In the genomic region with DNA sequence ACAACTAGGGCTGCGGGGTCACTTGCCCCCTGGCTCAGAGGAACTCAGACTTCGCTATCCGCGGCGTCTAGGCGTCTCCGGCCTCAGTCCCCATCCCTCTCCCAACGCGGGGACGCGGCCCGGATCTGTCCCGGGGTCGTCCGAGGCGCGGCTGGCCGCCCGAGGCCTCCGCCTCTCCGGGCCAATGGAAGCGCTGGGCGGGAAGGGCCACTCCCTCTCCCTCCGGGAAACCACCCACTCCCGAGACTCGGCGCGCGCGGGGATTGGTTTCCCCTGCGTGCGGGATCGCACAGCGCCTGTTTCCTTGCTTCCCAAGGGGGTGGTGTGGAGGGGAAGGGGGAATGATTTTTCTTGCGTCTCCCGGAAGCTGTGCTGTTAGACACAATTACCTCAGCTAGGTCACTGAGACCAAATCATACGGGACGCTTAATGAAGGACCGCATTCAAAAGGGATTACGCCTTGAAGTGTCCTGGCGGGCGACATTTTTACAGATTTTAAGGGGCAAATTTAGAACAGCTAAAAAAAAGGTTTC, we compare ENCODE assay signal across 8 cellular contexts. TPM values are rescaled to one million over a fixed set of nuclear protein-coding genes. Genes with fewer than 3 reads are reported as not detected.
DNase-seq lines count a peak whose midpoint lies in the region; ATAC-seq lines count a peak whose summit lies in the region.

No MANE protein-coding gene starts in this region.

- H3K27me3 ChIP-seq in right cardiac atrium (ENCODE audit: control insufficient read depth, insufficient read depth) = no peaks in the 10 kb centered on the region

- DNase-seq in NCI-H526 (lab: John Stamatoyannopoulos, UW) (peak; percentile 67 to 85), anterior cingulate cortex (lab: John Stamatoyannopoulos, UW) (peak; percentile 36 to 95 (median 79)), right cardiac atrium (peak; percentile 86 to 93 (median 92)), posterior cingulate gyrus (peak; percentile 68 to 99 (median 91)), RPMI8226 (no peak)

- peak overlapping the region; percentile 45 for H3K4me3 ChIP-seq in right cardiac atrium (ENCODE audit: low read length)

- H3K9me3 ChIP-seq in ES-I3 (ENCODE audit: control insufficient read depth, insufficient read depth, low read length) (no peaks in the 10 kb centered on the region), right cardiac atrium (ENCODE audit: control insufficient read depth, low read length) (no peaks in the 10 kb centered on the region)

- peak overlapping the region; percentile 68; the same call in 1 of the 2 replicates for H3K9ac ChIP-seq in ES-I3 (ENCODE audit: low read depth, low read length)

- ATAC-seq in HG02852 (IDR thresholded peaks at IDR 0.05; ENCODE audit: unreplicated experiment) (peak; percentile 21), right cardiac atrium (peak; percentile 95 to 97), HG03469 (IDR thresholded peaks at IDR 0.05; ENCODE audit: unreplicated experiment) (no peak)

- intact Hi-C loops in right cardiac atrium (cut with DNase I) (no loop called here), posterior cingulate gyrus (cut with DNase I) (loop anchor here (2.0 kb wide), 1 partner anchor 37 kb away; no protein-coding TSS in a partner anchor)

- H3K4me1 ChIP-seq in ES-I3 (ENCODE audit: insufficient read depth, low read length) = no peaks in the 10 kb centered on the region
- no peaks in the 10 kb centered on the region for H3K4me1 ChIP-seq in right cardiac atrium (ENCODE audit: control insufficient read depth, insufficient read depth, low read length)

- peak overlapping the region; percentile 88 for H3K27ac ChIP-seq in right cardiac atrium (ENCODE audit: low read length)

- WGBS in right cardiac atrium = 2% methylated on average over 42 of the region's 42 CpGs

- H3K36me3 ChIP-seq in ES-I3 (ENCODE audit: insufficient read depth, low read length) = no peaks in the 10 kb centered on the region

RNA-seq across cellular contexts. Expression of gene NR2F1, which starts 38.4 kb away (rescaled TPM):
- 10 to 100 TPM; 22.1 to 59.2 (median 42.6) TPM for total RNA-seq in right cardiac atrium
- polyA plus RNA-seq in right cardiac atrium = 29.0 TPM

RNA-seq across cellular contexts. Expression of gene NR2F1-AS1, which starts 40.4 kb away (rescaled TPM):
- 10 to 100 TPM in 3 of 4 donors, 1 to 10 TPM in 1; 7.8 to 13.2 (median 11.8) TPM for total RNA-seq in right cardiac atrium
- 10.3 TPM for polyA plus RNA-seq in right cardiac atrium
